Comparison of ENCODE assay signal across 13 cellular contexts in genomic region chr19:35938282-35939224, GRCh38. TPM values are rescaled to one million over a fixed set of nuclear protein-coding genes. Genes with fewer than 3 reads are reported as not detected.
DNase-seq lines count a peak whose midpoint lies in the region; TF ChIP-seq lines count a peak whose summit lies in the region.
"Had no signal": no experiment of that assay in that cellular context is flagged by ENCODE, and none has a peak within 500 bp of the region (broad histone marks: within the 10 kb centered on the region; RNA-seq: fewer than 3 reads in every experiment).

No MANE protein-coding gene starts in this region.

- H3K4me3 Mint-ChIP-seq in activated naive CD4-positive, alpha-beta T cell treated with anti-CD3 and anti-CD28 coated beads, Interleukin-2, amount 10 ng/mL, durations not matched to agents 7 days and 5 days = peak overlapping the region; percentile 65
- peak overlapping the region; percentile 63 for H3K4me3 Mint-ChIP-seq in activated naive CD8-positive, alpha-beta T cell treated with anti-CD3 and anti-CD28 coated beads for 36 hours
- H3K4me3 Mint-ChIP-seq in immature natural killer cell = peak overlapping the region; percentile 49 to 90 (median 70)

- no peak overlapping the region for H3K27ac Mint-ChIP-seq in activated naive CD4-positive, alpha-beta T cell treated with anti-CD3 and anti-CD28 coated beads, Interleukin-2, amount 10 ng/mL, durations not matched to agents 7 days and 5 days
- no peak overlapping the region for H3K27ac Mint-ChIP-seq in activated naive CD8-positive, alpha-beta T cell treated with anti-CD3 and anti-CD28 coated beads for 36 hours
- peak overlapping the region in 3 of 6 donors; percentile 12 to 50 (median 42) for H3K27ac Mint-ChIP-seq in immature natural killer cell

- peaks cover 29% of the 10 kb centered on the region for H3K4me1 Mint-ChIP-seq in activated naive CD4-positive, alpha-beta T cell treated with anti-CD3 and anti-CD28 coated beads, Interleukin-2, amount 10 ng/mL, durations not matched to agents 7 days and 5 days
- H3K4me1 Mint-ChIP-seq in activated naive CD8-positive, alpha-beta T cell treated with anti-CD3 and anti-CD28 coated beads for 36 hours = peaks cover 19% of the 10 kb centered on the region
- peaks cover 23% of the 10 kb centered on the region in 2 donors for H3K4me1 Mint-ChIP-seq in immature natural killer cell

- H3K27me3 ChIP-seq in tibial artery = no peaks in the 10 kb centered on the region
- H3K27me3 ChIP-seq: right lobe of liver had no signal

- H3K9me3 ChIP-seq in tibial artery = no peaks in the 10 kb centered on the region
- H3K9me3 ChIP-seq: heart left ventricle, right lobe of liver had no signal

- H3K36me3 Mint-ChIP-seq in activated naive CD4-positive, alpha-beta T cell treated with anti-CD3 and anti-CD28 coated beads, Interleukin-2, amount 10 ng/mL, durations not matched to agents 7 days and 5 days = peaks cover 10% of the 10 kb centered on the region
- H3K36me3 Mint-ChIP-seq in activated naive CD8-positive, alpha-beta T cell treated with anti-CD3 and anti-CD28 coated beads for 36 hours = no peaks in the 10 kb centered on the region
- H3K36me3 Mint-ChIP-seq in immature natural killer cell = peaks cover 0 to 8% (median 7%) of the 10 kb centered on the region in 3 donors

- CTCF ChIA-PET in activated naive CD4-positive, alpha-beta T cell treated with anti-CD3 and anti-CD28 coated beads, Interleukin-2, amount 10 ng/mL, durations not matched to agents 7 days and 5 days (lab: Charles Lee) = no interaction called here

- no peak for DNase-seq in activated naive CD4-positive, alpha-beta T cell treated with anti-CD3 and anti-CD28 coated beads, Interleukin-2, amount 10 ng/mL, durations not matched to agents 7 days and 5 days
- no peak for DNase-seq in activated naive CD4-positive, alpha-beta T cell treated with Interleukin-2 at 50 U/mL for 16 hours
- no peak for DNase-seq in activated naive CD8-positive, alpha-beta T cell treated with anti-CD3 and anti-CD28 coated beads for 36 hours
- DNase-seq in immature natural killer cell (no peak), tibial artery (no peak), SIG-M5 (lab: John Stamatoyannopoulos, UW) (no peak), DMS153 (lab: John Stamatoyannopoulos, UW) (no peak)
- DNase-seq in effector CD4-positive, alpha-beta T cell = no peak
- DNase-seq: activated effector memory CD4-positive, alpha-beta T cell treated with Interleukin-2 at 50 U/mL for 16 hours had no signal

- H3K4me1 ChIP-seq in tibial artery = peaks cover 0 to 39% (median 30%) of the 10 kb centered on the region in 4 donors

- no peaks in the 10 kb centered on the region for H3K27me3 Mint-ChIP-seq in activated naive CD4-positive, alpha-beta T cell treated with anti-CD3 and anti-CD28 coated beads, Interleukin-2, amount 10 ng/mL, durations not matched to agents 7 days and 5 days
- H3K27me3 Mint-ChIP-seq in activated naive CD8-positive, alpha-beta T cell treated with anti-CD3 and anti-CD28 coated beads for 36 hours = no peaks in the 10 kb centered on the region
- H3K27me3 Mint-ChIP-seq in immature natural killer cell (ENCODE audit: low read depth in 3 of 3) = peaks cover 3 to 13% (median 5%) of the 10 kb centered on the region in 3 donors

- H3K4me3 ChIP-seq in tibial artery = peak overlapping the region; percentile 84 to 88
- H3K4me3 ChIP-seq: right lobe of liver had no signal

- peaks cover 0 to 52% (median 34%) of the 10 kb centered on the region in 3 donors for H3K36me3 ChIP-seq in tibial artery

- TF ChIP-seq CTCF in tibial artery (IDR thresholded peaks at IDR 0.05) = no peak

- intact Hi-C loops in tibial artery (cut with DNase I; ENCODE audit: low total_unique reads) = no loop called here

- peak overlapping the region in 1 of 2 donors; percentile 97 for H3K27ac ChIP-seq in tibial artery
- H3K27ac ChIP-seq: C4-2B, right lobe of liver had no signal

- H3K9me3 Mint-ChIP-seq in activated naive CD4-positive, alpha-beta T cell treated with anti-CD3 and anti-CD28 coated beads, Interleukin-2, amount 10 ng/mL, durations not matched to agents 7 days and 5 days = no peaks in the 10 kb centered on the region
- H3K9me3 Mint-ChIP-seq in activated naive CD8-positive, alpha-beta T cell treated with anti-CD3 and anti-CD28 coated beads for 36 hours = no peaks in the 10 kb centered on the region
- H3K9me3 Mint-ChIP-seq in immature natural killer cell = no peaks in the 10 kb centered on the region

RNA-seq across cellular contexts. Expression of gene LRFN3, which starts 2.4 kb away (rescaled TPM):
- total RNA-seq in activated naive CD8-positive, alpha-beta T cell treated with anti-CD3 and anti-CD28 coated beads for 36 hours = 1 to 10 TPM; 5.8 to 7.1 TPM
- polyA plus RNA-seq in immature natural killer cell = under 1 TPM; 0.17 to 0.62 (median 0.32) TPM

RNA-seq across cellular contexts. Expression of gene TYROBP, which starts 30.5 kb away (rescaled TPM):
- not detected for total RNA-seq in activated naive CD8-positive, alpha-beta T cell treated with anti-CD3 and anti-CD28 coated beads for 36 hours
- polyA plus RNA-seq in immature natural killer cell = 1,000 to 10,000 TPM; 2,771 to 3,312 (median 2,871) TPM

RNA-seq across cellular contexts. Expression of gene HCST, which starts 36.2 kb away (rescaled TPM):
- 10 to 100 TPM; 44.9 to 53.8 TPM for total RNA-seq in activated naive CD8-positive, alpha-beta T cell treated with anti-CD3 and anti-CD28 coated beads for 36 hours
- 1,000 to 10,000 TPM; 1,885 to 2,801 (median 2,654) TPM for polyA plus RNA-seq in immature natural killer cell
- total RNA-seq: temporal lobe had no signal

RNA-seq across cellular contexts. Expression of gene NFKBID, which starts 38.2 kb away (rescaled TPM):
- total RNA-seq in activated naive CD8-positive, alpha-beta T cell treated with anti-CD3 and anti-CD28 coated beads for 36 hours = 10 to 100 TPM; 72.2 to 73.7 TPM
- 1 to 10 TPM; 2.7 to 8.0 (median 2.9) TPM for polyA plus RNA-seq in immature natural killer cell

RNA-seq across cellular contexts. Expression of gene SDHAF1, which starts 56.4 kb away (rescaled TPM):
- 10 to 100 TPM; 22.6 to 23.1 TPM for total RNA-seq in activated naive CD8-positive, alpha-beta T cell treated with anti-CD3 and anti-CD28 coated beads for 36 hours
- polyA plus RNA-seq in immature natural killer cell = 10 to 100 TPM; 44.7 to 51.0 (median 48.3) TPM
